Comparison of ENCODE assay signal across 8 cellular contexts in the genomic region with DNA sequence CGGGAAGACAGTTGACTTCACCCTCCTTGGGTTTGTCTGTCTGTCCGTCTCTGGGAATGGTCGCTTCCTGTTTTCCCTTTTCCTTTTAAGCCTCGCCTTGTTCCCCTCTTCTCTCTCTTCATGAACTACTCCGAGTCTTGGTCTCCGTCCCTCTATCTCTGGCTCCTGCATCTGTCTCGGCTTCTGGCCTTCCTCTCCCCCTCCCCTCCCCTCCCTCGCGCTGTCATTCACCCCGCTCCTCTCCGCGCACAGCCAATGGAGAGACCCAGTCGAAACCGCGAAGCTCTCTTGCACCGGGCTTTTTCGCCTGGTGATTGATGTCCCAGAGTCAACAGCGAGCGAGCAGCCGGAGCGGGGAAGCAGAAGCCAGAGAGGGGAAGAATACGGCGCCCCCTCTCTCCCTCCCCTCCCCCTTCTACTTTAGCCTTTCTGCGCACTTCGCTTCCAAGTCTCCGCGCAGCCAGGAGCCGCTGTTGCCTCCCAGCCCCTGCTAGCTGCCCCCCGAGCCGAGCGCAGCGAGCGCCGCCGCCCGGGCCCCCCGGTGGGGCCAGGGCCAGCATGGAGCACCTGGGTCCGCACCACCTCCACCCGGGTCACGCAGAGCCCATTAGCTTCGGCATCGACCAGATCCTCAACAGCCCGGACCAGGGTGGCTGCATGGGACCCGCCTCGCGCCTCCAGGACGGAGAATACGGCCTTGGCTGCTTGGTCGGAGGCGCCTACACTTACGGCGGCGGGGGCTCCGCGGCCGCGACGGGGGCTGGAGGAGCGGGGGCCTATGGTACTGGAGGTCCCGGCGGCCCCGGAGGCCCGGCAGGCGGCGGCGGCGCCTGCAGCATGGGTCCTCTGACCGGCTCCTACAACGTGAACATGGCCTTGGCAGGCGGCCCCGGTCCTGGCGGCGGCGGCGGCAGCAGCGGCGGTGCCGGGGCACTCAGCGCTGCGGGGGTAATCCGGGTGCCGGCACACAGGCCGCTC. TPM values are rescaled to one million over a fixed set of nuclear protein-coding genes. Genes with fewer than 3 reads are reported as not detected.
DNase-seq lines count a peak whose midpoint lies in the region; ATAC-seq and FAIRE-seq lines count a peak whose summit lies in the region.

TLX1 (plus strand) TSS at position 317 of the 978 bp plus-strand sequence; CDS start at position 559, 242 bp downstream.

- peaks cover 0 to 6% of the 10 kb centered on the region in 2 donors for H3K4me1 Mint-ChIP-seq in immature natural killer cell

- intact Hi-C loops in Right ventricle myocardium superior (cut with DNase I): no loop called here
- intact Hi-C loops in Right ventricle myocardium inferior (cut with DNase I): no loop called here

- H3K4me3 Mint-ChIP-seq in immature natural killer cell: peak within 1 kb of the TSS in 1 of 5 donors; percentile 62

- DNase-seq in Right ventricle myocardium superior (no peak), Right ventricle myocardium inferior (ENCODE audit: missing footprints) (no peak), SW480 (ENCODE audit: low spot score) (peak; percentile 29), left lobe of liver (ENCODE audit: low spot score) (peak; percentile 66), urothelium cell line (ENCODE audit: low spot score) (peak; percentile 65), immature natural killer cell (no peak)
- DNase-seq in stimulated activated CD8-positive, alpha-beta memory T cell treated with anti-CD3 and anti-CD28 coated beads, Interleukin-4, amount 100 ng/mL, for 48 hours: no peak

- H3K9me3 Mint-ChIP-seq in immature natural killer cell: peaks cover 0 to 7% (median 0%) of the 10 kb centered on the region in 6 donors

- peak; percentile 85 for ATAC-seq in Right ventricle myocardium superior (ENCODE audit: poor library complexity)
- ATAC-seq in Right ventricle myocardium inferior: no peak
- peak; percentile 87 for ATAC-seq in left lobe of liver
- no peak for ATAC-seq in GM19351 (IDR thresholded peaks at IDR 0.05; ENCODE audit: unreplicated experiment)

- FAIRE-seq in urothelium cell line (lab: Jason Lieb, UNC): peak; percentile 52

- H3K36me3 Mint-ChIP-seq in immature natural killer cell: peaks cover 0 to 4% (median 4%) of the 10 kb centered on the region in 3 donors

- peaks cover 16 to 38% (median 29%) of the 10 kb centered on the region in 3 donors for H3K27me3 Mint-ChIP-seq in immature natural killer cell (ENCODE audit: low read depth in 3 of 3)

- H3K27ac Mint-ChIP-seq in immature natural killer cell: no peak within 1 kb of the TSS

RNA-seq across cellular contexts. Expression of gene TLX1, which starts in this region (rescaled TPM):
- total RNA-seq in Right ventricle myocardium superior (not detected), Right ventricle myocardium inferior (not detected), left lobe of liver (1.3 TPM)
- polyA plus RNA-seq in immature natural killer cell: not detected

Comparison
In these comparisons a context has a peak if more than half of its experiments do, and no peak if none do; other contexts are left out.
1. Peak in ATAC-seq in Right ventricle myocardium superior; RNA of the gene not detected or under 1 TPM.
2. DNase-seq: peak in SW480 (single experiment), left lobe of liver (single experiment) and urothelium cell line (single experiment); none in Right ventricle myocardium superior (single experiment), Right ventricle myocardium inferior (single experiment), immature natural killer cell (0 of 3) and stimulated activated CD8-positive, alpha-beta memory T cell treated with anti-CD3 and anti-CD28 coated beads, Interleukin-4, amount 100 ng/mL, for 48 hours (single experiment).